In genomic region chr11:117816846-117817212, GRCh38 we compare ENCODE assay signal across 8 cellular contexts. TPM values are rescaled to one million over a fixed set of nuclear protein-coding genes. Genes with fewer than 3 reads are reported as not detected.
DNase-seq lines count a peak whose midpoint lies in the region; ATAC-seq and TF ChIP-seq lines count a peak whose summit lies in the region.

No MANE protein-coding gene starts in this region.

- 94% methylated on average over 3 of the region's 3 CpGs for WGBS in mesenchymal stem cell

- no peak overlapping the region for H3K14ac ChIP-seq in mesenchymal stem cell (ENCODE audit: low read length in 2 of 2)

- H3K9me3 ChIP-seq in AG04450 (ENCODE audit: control insufficient read depth, insufficient read depth, low read length) (no peaks in the 10 kb centered on the region), mesenchymal stem cell (ENCODE audit: control insufficient read depth, low read length) (no peaks in the 10 kb centered on the region), Caco-2 (no peaks in the 10 kb centered on the region)
- no peaks in the 10 kb centered on the region for H3K9me3 ChIP-seq in effector memory CD4-positive, alpha-beta T cell (ENCODE audit: control insufficient read depth, low read length)

- intact Hi-C loops in Caco-2 (cut with micrococcal nuclease; ENCODE audit: unreplicated experiment): loop anchor here (1.0 kb wide), 3 partner anchors 10 to 391 kb away; no protein-coding TSS in a partner anchor

- H2AFZ ChIP-seq in mesenchymal stem cell (ENCODE audit: low read depth, low read length): no peak overlapping the region

- TF ChIP-seq CTCF in AG04450 (IDR thresholded peaks at IDR 0.05; ENCODE audit: low read depth, low read length) (no peak), GM12875 (IDR thresholded peaks at IDR 0.05; ENCODE audit: borderline replicate concordance, insufficient read depth, low read depth, low read length) (no peak), Caco-2 (IDR thresholded peaks at IDR 0.05; ENCODE audit: insufficient read depth in 1 of 2, low read depth in 1 of 2, low read length in 1 of 2, severe bottlenecking in 1 of 2, unreplicated experiment in 1 of 2) (no peak)

- H2BK12ac ChIP-seq in mesenchymal stem cell (ENCODE audit: low read length in 2 of 2): peak overlapping the region in 1 of 2 experiments; percentile 27

- no peaks in the 10 kb centered on the region for H3K27me3 ChIP-seq in AG04450 (ENCODE audit: control insufficient read depth, insufficient read depth, low read length)
- peaks cover 0 to 10% of the 10 kb centered on the region in 2 experiments for H3K27me3 ChIP-seq in mesenchymal stem cell (ENCODE audit: control insufficient read depth in 1 of 2, insufficient read depth in 1 of 2, low read length in 2 of 2)
- H3K27me3 ChIP-seq in Caco-2 (replicated peaks; ENCODE audit: control insufficient read depth, insufficient read depth, low read length): no peaks in the 10 kb centered on the region
- no peaks in the 10 kb centered on the region for H3K27me3 ChIP-seq in effector memory CD4-positive, alpha-beta T cell (replicated peaks; ENCODE audit: control insufficient read depth, insufficient read depth, low read length, poor library complexity, severe bottlenecking)

- peak overlapping the region; percentile 56 for H3K4me3 Mint-ChIP-seq in activated naive CD8-positive, alpha-beta T cell treated with anti-CD3 and anti-CD28 coated beads for 36 hours
- no peak overlapping the region for H3K4me3 Mint-ChIP-seq in Caco-2 (ENCODE audit: unreplicated experiment)

- H3K27ac ChIP-seq in AG04450 (ENCODE audit: low read depth, low read length) (peak overlapping the region; percentile 21), mesenchymal stem cell (ENCODE audit: low read length, poor library complexity, severe bottlenecking) (peak overlapping the region; percentile 94)
- no peak overlapping the region for H3K27ac ChIP-seq in effector memory CD4-positive, alpha-beta T cell (ENCODE audit: insufficient read depth, low read length, poor library complexity, severe bottlenecking)

- no TSS peak for BruUV-seq in Caco-2 (replicated peaks; lab: Mats Ljungman, UMichigan)

- peak overlapping the region; percentile 13 to 38 for H3K18ac ChIP-seq in mesenchymal stem cell (ENCODE audit: low read depth in 1 of 2, low read length in 2 of 2)

- CTCF ChIA-PET in AG04450 (lab: Charles Lee) (interaction anchor here (1.2 to 9.3 kb wide), 14 partner anchors 9 to 392 kb away, joined by 3 to 238 read pairs (median 10); partner anchors contain the start of gene FXYD6), Caco-2 (lab: Charles Lee) (interaction anchor here (0.6 to 6.4 kb wide), 13 partner anchors 8 to 489 kb away, joined by 4 to 122 read pairs (median 6); partner anchors contain the start of genes CEP164 and FXYD6)

- peak overlapping the region; percentile 60 for H4K8ac ChIP-seq in mesenchymal stem cell (ENCODE audit: low read length)

- peak overlapping the region; percentile 16 to 22 for H3K4ac ChIP-seq in mesenchymal stem cell (ENCODE audit: low read depth in 1 of 2, low read length in 2 of 2)

- ATAC-seq in HG03571 (IDR thresholded peaks at IDR 0.05; ENCODE audit: unreplicated experiment): no peak

- peak overlapping the region; percentile 95 for H3K27ac Mint-ChIP-seq in activated naive CD8-positive, alpha-beta T cell treated with anti-CD3 and anti-CD28 coated beads for 36 hours
- H3K27ac Mint-ChIP-seq in Caco-2 (ENCODE audit: unreplicated experiment): no peak overlapping the region

- peak overlapping the region; percentile 56 for H2BK15ac ChIP-seq in mesenchymal stem cell (ENCODE audit: low read depth, poor library complexity, severe bottlenecking)

- H2AK5ac ChIP-seq in mesenchymal stem cell (ENCODE audit: low read length, severe bottlenecking): peak overlapping the region; percentile 79

- H3K36me3 ChIP-seq in mesenchymal stem cell (ENCODE audit: control insufficient read depth in 1 of 2, insufficient read depth in 2 of 2, low read depth in 1 of 2, low read length in 2 of 2) (peaks cover 0 to 23% of the 10 kb centered on the region in 2 experiments), Caco-2 (ENCODE audit: control insufficient read depth, insufficient read depth, low read length) (no peaks in the 10 kb centered on the region)
- H3K36me3 ChIP-seq in effector memory CD4-positive, alpha-beta T cell (ENCODE audit: control insufficient read depth, insufficient read depth, low read length): no peaks in the 10 kb centered on the region

- peaks cover 2% of the 10 kb centered on the region for H3K9me3 Mint-ChIP-seq in activated naive CD8-positive, alpha-beta T cell treated with anti-CD3 and anti-CD28 coated beads for 36 hours
- no peaks in the 10 kb centered on the region for H3K9me3 Mint-ChIP-seq in Caco-2 (ENCODE audit: unreplicated experiment)

- DNase-seq in AG04450 (ENCODE audit: low read depth, low spot score): no peak
- DNase-seq in activated naive CD8-positive, alpha-beta T cell treated with anti-CD3 and anti-CD28 coated beads for 36 hours: peak; percentile 30
- no peak for DNase-seq in mesenchymal stem cell
- no peak for DNase-seq in Caco-2
- DNase-seq in putamen (ENCODE audit: low spot score): no peak
- no peak for DNase-seq in effector memory CD4-positive, alpha-beta T cell

- peaks cover 55% of the 10 kb centered on the region for H3K4me1 Mint-ChIP-seq in activated naive CD8-positive, alpha-beta T cell treated with anti-CD3 and anti-CD28 coated beads for 36 hours
- H3K4me1 Mint-ChIP-seq in Caco-2 (ENCODE audit: low read depth, unreplicated experiment): peaks cover 23% of the 10 kb centered on the region

- peak overlapping the region; percentile 45 for H3K9ac ChIP-seq in mesenchymal stem cell (ENCODE audit: low read length)

- no peak overlapping the region for H3K23ac ChIP-seq in mesenchymal stem cell (ENCODE audit: low read length in 2 of 2)

- H3K4me1 ChIP-seq in mesenchymal stem cell (ENCODE audit: control insufficient read depth, insufficient read depth, low read depth, low read length): peaks cover 61% of the 10 kb centered on the region
- peaks cover 52% of the 10 kb centered on the region for H3K4me1 ChIP-seq in Caco-2
- peaks cover 41% of the 10 kb centered on the region for H3K4me1 ChIP-seq in effector memory CD4-positive, alpha-beta T cell (ENCODE audit: control insufficient read depth, insufficient read depth, low read length, poor library complexity, severe bottlenecking)

- H2BK5ac ChIP-seq in mesenchymal stem cell (ENCODE audit: low read depth, low read length, poor library complexity, severe bottlenecking): peak overlapping the region; percentile 75

- H3K4me2 ChIP-seq in mesenchymal stem cell (ENCODE audit: low read length, poor library complexity, severe bottlenecking): peak overlapping the region; percentile 54

- H2BK120ac ChIP-seq in mesenchymal stem cell (ENCODE audit: low read depth, low read length): peak overlapping the region; percentile 12

- H3K79me1 ChIP-seq in mesenchymal stem cell (replicated peaks; ENCODE audit: low read length, poor library complexity, severe bottlenecking): no peaks in the 10 kb centered on the region

- POLR2A ChIA-PET in AG04450 (lab: Yijun Ruan, JAX): interaction anchor here (0.6 to 1.2 kb wide), 2 partner anchors 9 to 12 kb away, joined by 3 read pairs; no protein-coding TSS in a partner anchor
- POLR2A ChIA-PET in Caco-2 (lab: Charles Lee): no interaction called here

- peaks cover 3% of the 10 kb centered on the region for H3K36me3 Mint-ChIP-seq in activated naive CD8-positive, alpha-beta T cell treated with anti-CD3 and anti-CD28 coated beads for 36 hours
- H3K36me3 Mint-ChIP-seq in Caco-2 (ENCODE audit: insufficient read depth, unreplicated experiment): no peaks in the 10 kb centered on the region

- H3K27me3 Mint-ChIP-seq in activated naive CD8-positive, alpha-beta T cell treated with anti-CD3 and anti-CD28 coated beads for 36 hours: no peaks in the 10 kb centered on the region
- H3K27me3 Mint-ChIP-seq in Caco-2 (ENCODE audit: insufficient read depth, unreplicated experiment): no peaks in the 10 kb centered on the region

- H4K91ac ChIP-seq in mesenchymal stem cell (ENCODE audit: low read length): peak overlapping the region; percentile 55

- H3K4me3 ChIP-seq in AG04450 (ENCODE audit: low read depth, low read length) (no peak overlapping the region), GM12875 (ENCODE audit: low read depth, low read length) (peak overlapping the region; percentile 42), mesenchymal stem cell (ENCODE audit: insufficient read depth in 1 of 2, low read depth in 1 of 2, low read length in 2 of 2) (peak overlapping the region in 1 of 2 experiments; percentile 26), Caco-2 (ENCODE audit: low read depth, low read length) (no peak overlapping the region)
- H3K4me3 ChIP-seq in effector memory CD4-positive, alpha-beta T cell (ENCODE audit: insufficient read depth, low read depth, low read length, poor library complexity, severe bottlenecking): no peak overlapping the region

RNA-seq across cellular contexts. Expression of gene FXYD2, which starts 7.7 kb away (rescaled TPM):
- 0.14 TPM in 1 of 2 replicates, not detected in the other for polyA plus RNA-seq in AG04450 (2011; rRNA removed)
- 0.55 TPM in 1 of 2 replicates, not detected in the other for polyA minus RNA-seq in AG04450 (2011; rRNA and poly(A)+ RNA removed)
- 1 to 10 TPM; 8.3 to 8.8 TPM for total RNA-seq in activated naive CD8-positive, alpha-beta T cell treated with anti-CD3 and anti-CD28 coated beads for 36 hours
- polyA plus RNA-seq in mesenchymal stem cell (2013, experiment 1 of 2): 1.0 TPM
- 0.58 TPM for polyA plus RNA-seq in mesenchymal stem cell (2013, experiment 2 of 2)
- 0.48 TPM in 1 of 2 replicates, not detected in the other for total RNA-seq in Caco-2 (2022)

RNA-seq across cellular contexts. Expression of gene DSCAML1, which starts 19.8 kb away (rescaled TPM):
- not detected in 2 replicates for polyA plus RNA-seq in AG04450 (2011; rRNA removed)
- not detected in 2 replicates for polyA minus RNA-seq in AG04450 (2011; rRNA and poly(A)+ RNA removed)
- total RNA-seq in activated naive CD8-positive, alpha-beta T cell treated with anti-CD3 and anti-CD28 coated beads for 36 hours: under 1 TPM; 0.87 to 0.94 TPM
- polyA plus RNA-seq in mesenchymal stem cell (2013, experiment 1 of 2): not detected
- polyA plus RNA-seq in mesenchymal stem cell (2013, experiment 2 of 2): not detected
- total RNA-seq in Caco-2 (2022): not detected in 2 replicates

RNA-seq across cellular contexts. Expression of gene FXYD6, which starts 59.6 kb away (rescaled TPM):
- 19.8 and 21.4 TPM in 2 replicates for polyA plus RNA-seq in AG04450 (2011; rRNA removed)
- polyA minus RNA-seq in AG04450 (2011; rRNA and poly(A)+ RNA removed): 9.7 and 11.8 TPM in 2 replicates
- total RNA-seq in activated naive CD8-positive, alpha-beta T cell treated with anti-CD3 and anti-CD28 coated beads for 36 hours: under 1 TPM in 1 of 2 experiments, not detected in 1; 0.18 TPM
- polyA plus RNA-seq in mesenchymal stem cell (2013, experiment 1 of 2): 52.5 TPM
- 53.1 TPM for polyA plus RNA-seq in mesenchymal stem cell (2013, experiment 2 of 2)
- total RNA-seq in Caco-2 (2022): 0.86 and 1.0 TPM in 2 replicates
